1 cellular context compared by ENCODE assay signal in the genomic region with DNA sequence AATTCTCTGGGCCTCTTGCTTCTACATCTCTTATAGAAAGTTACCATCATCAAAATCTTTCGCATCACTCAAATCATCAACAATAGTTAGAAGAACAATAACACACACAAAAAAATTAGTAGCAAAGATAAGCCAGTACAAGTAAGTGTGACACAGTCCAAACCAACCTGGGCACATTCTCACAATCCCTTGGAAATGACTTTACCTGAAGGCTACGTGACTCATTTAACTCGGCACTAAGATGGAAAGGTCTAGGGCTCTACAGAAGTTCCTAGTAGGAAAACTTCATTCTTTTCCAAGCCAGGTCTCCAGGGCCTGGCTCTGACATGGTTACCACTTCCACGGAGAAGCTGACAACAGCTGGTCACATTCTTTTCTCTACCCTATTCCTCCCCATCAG. TPM values are rescaled to one million over a fixed set of nuclear protein-coding genes. Genes with fewer than 3 reads are reported as not detected.
"Had no signal": no experiment of that assay in that cellular context is flagged by ENCODE, and none has a peak within 500 bp of the region (broad histone marks: within the 10 kb centered on the region; RNA-seq: fewer than 3 reads in every experiment).

No MANE protein-coding gene starts in this region.

RNA-seq across cellular contexts. Expression of a gene that starts 42.3 kb away (rescaled TPM):
- polyA plus RNA-seq: IgD-negative memory B cell had no signal
